In the genomic region with DNA sequence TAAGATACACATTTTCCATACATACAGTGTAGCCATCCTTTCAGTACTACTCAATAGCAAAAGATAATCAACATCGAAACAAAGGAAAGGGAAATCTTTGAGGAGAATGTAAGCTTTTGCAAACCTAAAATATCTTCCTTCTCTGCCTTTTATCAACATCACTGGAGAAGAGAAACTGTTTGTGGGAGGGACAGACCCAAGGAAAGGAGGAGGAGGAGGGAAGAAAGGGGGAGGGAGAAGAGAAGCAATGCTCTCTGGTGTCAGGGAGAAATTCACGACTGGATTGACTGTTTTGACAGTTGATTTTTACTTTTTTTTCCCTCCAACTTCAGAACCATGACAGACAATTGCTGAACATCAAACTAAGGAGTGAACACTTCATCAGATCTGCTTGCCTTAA, we compare ENCODE assay signal across 10 cellular contexts.
DNase-seq lines count a peak whose midpoint lies in the region; ATAC-seq, FAIRE-seq and TF ChIP-seq lines count a peak whose summit lies in the region.
"Had no signal": no experiment of that assay in that cellular context is flagged by ENCODE, and none has a peak within 500 bp of the region (broad histone marks: within the 10 kb centered on the region; RNA-seq: fewer than 3 reads in every experiment).

No MANE protein-coding gene starts in this region.

- H3K4me3 ChIP-seq in left lung (no peak overlapping the region), smooth muscle cell (peak overlapping the region; percentile 34), endodermal cell (ENCODE audit: low read length) (no peak overlapping the region)

- H3F3A ChIP-seq in smooth muscle cell (ENCODE audit: low read depth) = no peaks in the 10 kb centered on the region

- no peaks in the 10 kb centered on the region for H3K9me3 ChIP-seq in left lung
- no peaks in the 10 kb centered on the region for H3K9me3 ChIP-seq in smooth muscle cell (replicated peaks; ENCODE audit: low read depth)
- H3K9me3 ChIP-seq in endodermal cell (ENCODE audit: control insufficient read depth, low read length) = no peaks in the 10 kb centered on the region

- H3K9ac ChIP-seq in smooth muscle cell (ENCODE audit: low read depth) = no peak overlapping the region
- no peak overlapping the region for H3K9ac ChIP-seq in endodermal cell (ENCODE audit: extremely low read depth, low read length, poor library complexity, severe bottlenecking)

- H3K79me2 ChIP-seq in smooth muscle cell (ENCODE audit: low read depth) = no peaks in the 10 kb centered on the region

- peaks cover 21% of the 10 kb centered on the region for H3K4me1 Mint-ChIP-seq in endodermal cell

- H3K4me2 ChIP-seq in smooth muscle cell = peak overlapping the region; percentile 73

- no peak overlapping the region for H3K4me3 Mint-ChIP-seq in endodermal cell

- H3K27ac ChIP-seq in cingulate gyrus (ENCODE audit: low read depth, low read length) = peak overlapping the region; percentile 67
- peak overlapping the region; percentile 66 for H3K27ac ChIP-seq in left lung
- peak overlapping the region; percentile 46 for H3K27ac ChIP-seq in smooth muscle cell (ENCODE audit: low read depth)
- H3K27ac ChIP-seq in endodermal cell (ENCODE audit: low read depth, low read length) = no peak overlapping the region

- FAIRE-seq in H54 (lab: Jason Lieb, UNC) = peak; percentile 82
- FAIRE-seq: TTC549 had no signal

- no peak for DNase-seq in H54 (ENCODE audit: insufficient read length, low spot score)
- no peak for DNase-seq in left lung
- no peak for DNase-seq in smooth muscle cell (lab: John Stamatoyannopoulos, UW; ENCODE audit: unreplicated experiment)
- DNase-seq in activated naive CD4-positive, alpha-beta T cell treated with anti-CD3 and anti-CD28 coated beads, Interleukin-2, amount 50 U/mL, for 16 hours = no peak
- no peak for DNase-seq in stimulated activated naive CD4-positive, alpha-beta T cell (lab: John Stamatoyannopoulos, UW)
- no peak for DNase-seq in endodermal cell
- DNase-seq: NCI-H187 had no signal

- intact Hi-C loops in left lung (cut with DNase I) = no loop called here

- H3K36me3 Mint-ChIP-seq in endodermal cell (ENCODE audit: low read depth) = no peaks in the 10 kb centered on the region

- peak overlapping the region; percentile 75 for H2AFZ ChIP-seq in smooth muscle cell (ENCODE audit: low read depth)

- H3K27me3 ChIP-seq in left lung = no peaks in the 10 kb centered on the region
- no peaks in the 10 kb centered on the region for H3K27me3 ChIP-seq in smooth muscle cell (ENCODE audit: low read depth)
- H3K27me3 ChIP-seq in endodermal cell (ENCODE audit: control insufficient read depth, insufficient read depth, low read length, poor library complexity, severe bottlenecking) = no peaks in the 10 kb centered on the region

- peaks cover 1% of the 10 kb centered on the region for H3K27me3 Mint-ChIP-seq in endodermal cell (ENCODE audit: insufficient read depth)

- no peaks in the 10 kb centered on the region for H3K9me3 Mint-ChIP-seq in endodermal cell

- no peak overlapping the region for H3K27ac Mint-ChIP-seq in endodermal cell

- no peaks in the 10 kb centered on the region for H4K20me1 ChIP-seq in smooth muscle cell (ENCODE audit: low read depth)

- ATAC-seq in left lung = peak; percentile 55
- no peak for ATAC-seq in HG02588 (IDR thresholded peaks at IDR 0.05; ENCODE audit: unreplicated experiment)

- TF ChIP-seq POLR2A in H54 (IDR thresholded peaks at IDR 0.05; ENCODE audit: low read depth, low read length) = no peak

- no peak for TF ChIP-seq CTCF in left lung (IDR thresholded peaks at IDR 0.05)
- TF ChIP-seq CTCF in smooth muscle cell (IDR thresholded peaks at IDR 0.05; ENCODE audit: borderline replicate concordance, insufficient read depth, poor library complexity, severe bottlenecking) = no peak
- no peak for TF ChIP-seq CTCF in endodermal cell (conservative IDR thresholded peaks at IDR 0.05)

- peaks cover 14 to 25% of the 10 kb centered on the region in 2 donors for H3K4me1 ChIP-seq in left lung
- H3K4me1 ChIP-seq in smooth muscle cell (ENCODE audit: low read depth) = no peaks in the 10 kb centered on the region
- peaks cover 13% of the 10 kb centered on the region for H3K4me1 ChIP-seq in endodermal cell (ENCODE audit: control insufficient read depth, insufficient read depth, low read length)

- 29% methylated on average over 2 of the region's 2 CpGs for WGBS in smooth muscle cell (ENCODE audit: low lambda C conversion rate)
- WGBS in endodermal cell (ENCODE audit: insufficient coverage in 1 of 2, insufficient read length in 1 of 2), 2 experiments = 0% methylated on average over 1 of the region's 2 CpGs; no CpG with 5 or more reads in 1 of the 2 experiments

- no peaks in the 10 kb centered on the region for H3K36me3 ChIP-seq in left lung
- no peaks in the 10 kb centered on the region for H3K36me3 ChIP-seq in smooth muscle cell (ENCODE audit: low read depth)
- no peaks in the 10 kb centered on the region for H3K36me3 ChIP-seq in endodermal cell (ENCODE audit: control insufficient read depth, insufficient read depth, low read length)
